Comparison of ENCODE assay signal across 22 cellular contexts in the genomic region with DNA sequence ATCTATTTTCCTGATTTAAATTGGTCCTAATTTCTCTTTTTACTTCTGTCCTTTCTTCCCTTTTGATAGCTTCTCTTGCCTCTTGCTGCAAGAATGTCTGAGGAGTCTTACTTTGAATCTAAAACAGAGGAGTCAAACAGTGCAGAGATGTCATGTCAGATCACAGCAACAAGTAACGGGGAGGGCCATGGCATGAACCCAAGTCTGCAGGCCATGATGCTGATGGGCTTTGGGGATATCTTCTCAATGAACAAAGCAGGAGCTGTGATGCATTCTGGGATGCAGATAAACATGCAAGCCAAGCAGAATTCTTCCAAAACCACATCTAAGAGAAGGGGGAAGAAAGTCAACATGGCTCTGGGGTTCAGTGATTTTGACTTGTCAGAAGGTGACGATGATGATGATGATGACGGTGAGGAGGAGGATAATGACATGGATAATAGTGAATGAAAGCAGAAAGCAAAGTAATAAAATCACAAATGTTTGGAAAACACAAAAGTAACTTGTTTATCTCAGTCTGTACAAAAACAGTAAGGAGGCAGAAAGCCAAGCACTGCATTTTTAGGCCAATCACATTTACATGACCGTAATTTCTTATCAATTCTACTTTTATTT.
"Had no signal": no experiment of that assay in that cellular context is flagged by ENCODE, and none has a peak within 500 bp of the region (broad histone marks: within the 10 kb centered on the region; RNA-seq: fewer than 3 reads in every experiment).

No MANE protein-coding gene starts in this region.

- H3K4me3 ChIP-seq: hepatocyte, left lung, pancreas, sigmoid colon, smooth muscle cell, transverse colon had no signal

- FAIRE-seq: frontal cortex, urothelium cell line had no signal

- H3K27ac ChIP-seq: hepatocyte, left lung, pancreas, sigmoid colon, transverse colon had no signal

- DNase-seq: activated CD4-positive, alpha-beta T cell treated with anti-CD3 and anti-CD28 coated beads for 4 hours; activated CD4-positive, alpha-beta T cell treated with anti-CD3 and anti-CD28 coated beads, Interleukin-2, amount 50 U/mL, for 48 hours; activated CD4-positive, CD25-positive, alpha-beta regulatory T cell; activated naive CD4-positive, alpha-beta T cell treated with anti-CD3 and anti-CD28 coated beads for 36 hours; activated naive CD8-positive, alpha-beta T cell treated with anti-CD3 and anti-CD28 coated beads, Interleukin-2, amount 10 ng/mL, durations not matched to agents 7 days and 5 days; activated T-cell treated with anti-CD3 and anti-CD28 coated beads, Interleukin-2, amount 50 U/mL, for 48 hours; amygdala; caudate nucleus; effector CD8-positive, alpha-beta T cell; glutamatergic neuron; immature natural killer cell; left lung; natural killer cell; pancreas; sigmoid colon; stimulated activated CD4-positive, alpha-beta T cell treated with anti-CD3 and anti-CD28 coated beads, Interleukin-15, amount 100 ng/mL, for 24 hours; stimulated activated naive B cell treated with anti-CD40 and anti-IgM and Interleukin-4, amounts not matched to agents 10 μg/mL and 1 μg/mL and 100 μg/mL, for 72 hours; transverse colon had no signal

- ATAC-seq: left lung; natural killer cell; pancreas; stimulated activated naive B cell treated with anti-CD40 and anti-IgM and Interleukin-4, amounts not matched to agents 10 μg/mL and 1 μg/mL and 100 μg/mL, for 72 hours had no signal

- H3K9me3 ChIP-seq: left lung, pancreas, sigmoid colon, transverse colon had no signal

- H3K27me3 ChIP-seq: hepatocyte, left lung, pancreas, sigmoid colon, transverse colon had no signal

- H3K36me3 ChIP-seq: left lung, pancreas, transverse colon had no signal
